In genomic region chr1:42924249-42925131, GRCh38 we compare ENCODE assay signal across 8 cellular contexts. TPM values are rescaled to one million over a fixed set of nuclear protein-coding genes. Genes with fewer than 3 reads are reported as not detected.
DNase-seq lines count a peak whose midpoint lies in the region; ATAC-seq and TF ChIP-seq lines count a peak whose summit lies in the region.

No MANE protein-coding gene starts in this region.

- H3K4me3 Mint-ChIP-seq in activated CD4-positive, alpha-beta memory T cell treated with anti-CD3 and anti-CD28 coated beads, Interleukin-2, amount 10 ng/mL, durations not matched to agents 7 days and 5 days = peak overlapping the region; percentile 73

- POLR2A ChIA-PET in activated CD4-positive, alpha-beta memory T cell treated with anti-CD3 and anti-CD28 coated beads, Interleukin-2, amount 10 ng/mL, durations not matched to agents 7 days and 5 days (lab: Charles Lee) = interaction anchor here (0.6 to 5.6 kb wide), 22 partner anchors 8 to 468 kb away, joined by 3 to 72 read pairs (median 6); partner anchors contain the start of genes C1orf50, ERMAP, P3H1 and SLC2A1

- peak overlapping the region; percentile 92 for H3K27ac Mint-ChIP-seq in activated CD4-positive, alpha-beta memory T cell treated with anti-CD3 and anti-CD28 coated beads, Interleukin-2, amount 10 ng/mL, durations not matched to agents 7 days and 5 days

- no peaks in the 10 kb centered on the region for H3K9me3 ChIP-seq in lower lobe of right lung

- H3K4me3 ChIP-seq in lower lobe of right lung = peak overlapping the region; percentile 88

- peak; percentile 89 for ATAC-seq in GM19351 (IDR thresholded peaks at IDR 0.05; ENCODE audit: unreplicated experiment)
- peak; percentile 85 for ATAC-seq in HG03521 (IDR thresholded peaks at IDR 0.05; ENCODE audit: unreplicated experiment)
- peak; percentile 97 to 98 for ATAC-seq in lower lobe of right lung

- no peaks in the 10 kb centered on the region for H3K9me3 Mint-ChIP-seq in activated CD4-positive, alpha-beta memory T cell treated with anti-CD3 and anti-CD28 coated beads, Interleukin-2, amount 10 ng/mL, durations not matched to agents 7 days and 5 days

- H3K27me3 Mint-ChIP-seq in activated CD4-positive, alpha-beta memory T cell treated with anti-CD3 and anti-CD28 coated beads, Interleukin-2, amount 10 ng/mL, durations not matched to agents 7 days and 5 days = no peaks in the 10 kb centered on the region

- CTCF ChIA-PET in activated CD4-positive, alpha-beta memory T cell treated with anti-CD3 and anti-CD28 coated beads, Interleukin-2, amount 10 ng/mL, durations not matched to agents 7 days and 5 days (lab: Charles Lee) = interaction anchor here (1.1 to 5.9 kb wide), 14 partner anchors 9 to 158 kb away, joined by 3 to 135 read pairs (median 8); partner anchors contain the start of genes C1orf50, P3H1, SLC2A1 and ZNF691

- peaks cover 43% of the 10 kb centered on the region for H3K36me3 Mint-ChIP-seq in activated CD4-positive, alpha-beta memory T cell treated with anti-CD3 and anti-CD28 coated beads, Interleukin-2, amount 10 ng/mL, durations not matched to agents 7 days and 5 days (ENCODE audit: low read depth)

- peak overlapping the region; percentile 95 for H3K27ac ChIP-seq in lower lobe of right lung

- peaks cover 17% of the 10 kb centered on the region for H3K4me1 ChIP-seq in lower lobe of right lung

- peaks cover 25% of the 10 kb centered on the region for H3K36me3 ChIP-seq in lower lobe of right lung

- intact Hi-C loops in lower lobe of right lung (cut with DNase I) = no loop called here

- peak; percentile 95 for DNase-seq in CD1c-positive myeloid dendritic cell (ENCODE audit: extremely low spot score)
- peak; percentile 100 for DNase-seq in NCI-H748 treated with DMSO at 0.1 percent for 48 hours (lab: John Stamatoyannopoulos, UW)
- DNase-seq in activated CD4-positive, alpha-beta memory T cell treated with anti-CD3 and anti-CD28 coated beads, Interleukin-2, amount 10 ng/mL, durations not matched to agents 7 days and 5 days = peak; percentile 93
- DNase-seq in ecto neural progenitor cell (ENCODE audit: low spot score) = peak; percentile 98
- peak; percentile 94 for DNase-seq in lower lobe of right lung
- DNase-seq in stimulated activated CD4-positive, alpha-beta T cell treated with anti-CD3 and anti-CD28 coated beads, TNF-alpha, amount 100 ng/mL, for 4 hours (ENCODE audit: low read depth in 3 of 3) = peak; percentile 83 to 87 (median 86)

- peak; percentile 25 for TF ChIP-seq CTCF in lower lobe of right lung (IDR thresholded peaks at IDR 0.05)

- peaks cover 63% of the 10 kb centered on the region for H3K4me1 Mint-ChIP-seq in activated CD4-positive, alpha-beta memory T cell treated with anti-CD3 and anti-CD28 coated beads, Interleukin-2, amount 10 ng/mL, durations not matched to agents 7 days and 5 days

- H3K27me3 ChIP-seq in lower lobe of right lung (ENCODE audit: low read depth) = no peaks in the 10 kb centered on the region

RNA-seq across cellular contexts. Expression of gene SLC2A1, which starts 34.2 kb away (rescaled TPM):
- total RNA-seq in activated CD4-positive, alpha-beta memory T cell treated with anti-CD3 and anti-CD28 coated beads, Interleukin-2, amount 10 ng/mL, durations not matched to agents 7 days and 5 days = 100 to 1,000 TPM; 153 TPM
- total RNA-seq in lower lobe of right lung = 10.6 TPM

Comparison
In these comparisons a context has a peak if more than half of its experiments do, and no peak if none do; other contexts are left out.
1. Peak in every context shown above with its lines: DNase-seq, ATAC-seq, H3K4me3 ChIP-seq and H3K27ac ChIP-seq.
2. RNA of gene SLC2A1, which starts 34.2 kb away (total RNA-seq): 153 TPM in activated CD4-positive, alpha-beta memory T cell treated with anti-CD3 and anti-CD28 coated beads, Interleukin-2, amount 10 ng/mL, durations not matched to agents 7 days and 5 days; 10.6 TPM in lower lobe of right lung (single experiment); every median in the first group is over 10 times any median in the second.